2 cellular contexts compared by ENCODE assay signal in the genomic region with DNA sequence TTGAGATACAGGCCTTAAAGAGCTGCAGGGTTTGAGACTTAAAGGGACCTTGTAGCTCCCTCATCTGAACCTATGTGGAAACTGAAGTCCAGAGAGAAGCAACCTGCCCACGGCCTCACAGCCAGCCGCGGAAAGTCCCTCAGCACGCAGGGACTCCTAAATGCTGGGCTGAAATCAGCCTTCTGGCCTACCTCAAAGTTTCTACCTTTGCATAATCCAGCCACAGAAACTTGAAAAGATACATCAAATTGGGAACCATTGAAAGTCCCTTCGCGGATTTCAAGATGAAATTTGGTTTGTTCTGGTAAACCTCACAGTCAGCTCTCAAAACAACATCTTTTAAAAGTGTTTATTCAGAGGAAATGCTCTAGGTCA.
TF ChIP-seq lines count a peak whose summit lies in the region.

No MANE protein-coding gene starts in this region.

TF ChIP-seq in GM12878, 131 proteins besides CTCF, POLR2A, EP300 and RAD21 (continued from another document and continues in another):
- TF ChIP-seq, protein P1, sequence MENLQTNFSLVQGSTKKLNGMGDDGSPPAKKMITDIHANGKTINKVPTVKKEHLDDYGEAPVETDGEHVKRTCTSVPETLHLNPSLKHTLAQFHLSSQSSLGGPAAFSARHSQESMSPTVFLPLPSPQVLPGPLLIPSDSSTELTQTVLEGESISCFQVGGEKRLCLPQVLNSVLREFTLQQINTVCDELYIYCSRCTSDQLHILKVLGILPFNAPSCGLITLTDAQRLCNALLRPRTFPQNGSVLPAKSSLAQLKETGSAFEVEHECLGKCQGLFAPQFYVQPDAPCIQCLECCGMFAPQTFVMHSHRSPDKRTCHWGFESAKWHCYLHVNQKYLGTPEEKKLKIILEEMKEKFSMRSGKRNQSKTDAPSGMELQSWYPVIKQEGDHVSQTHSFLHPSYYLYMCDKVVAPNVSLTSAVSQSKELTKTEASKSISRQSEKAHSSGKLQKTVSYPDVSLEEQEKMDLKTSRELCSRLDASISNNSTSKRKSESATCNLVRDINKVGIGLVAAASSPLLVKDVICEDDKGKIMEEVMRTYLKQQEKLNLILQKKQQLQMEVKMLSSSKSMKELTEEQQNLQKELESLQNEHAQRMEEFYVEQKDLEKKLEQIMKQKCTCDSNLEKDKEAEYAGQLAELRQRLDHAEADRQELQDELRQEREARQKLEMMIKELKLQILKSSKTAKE (IDR thresholded peaks at IDR 0.05; ENCODE audit: low read depth, poor library complexity, severe bottlenecking): peak; percentile 38
- TF ChIP-seq BRCA1 (IDR thresholded peaks at IDR 0.05; ENCODE audit: low read depth, low read length): no peak
- TF ChIP-seq TCF3 (IDR thresholded peaks at IDR 0.05; ENCODE audit: borderline replicate concordance, insufficient read depth, low read depth, low read length): no peak
- no peak for TF ChIP-seq ZNF384 (IDR thresholded peaks at IDR 0.05; ENCODE audit: borderline replicate concordance, low read depth, low read length)
- TF ChIP-seq, protein P2, sequence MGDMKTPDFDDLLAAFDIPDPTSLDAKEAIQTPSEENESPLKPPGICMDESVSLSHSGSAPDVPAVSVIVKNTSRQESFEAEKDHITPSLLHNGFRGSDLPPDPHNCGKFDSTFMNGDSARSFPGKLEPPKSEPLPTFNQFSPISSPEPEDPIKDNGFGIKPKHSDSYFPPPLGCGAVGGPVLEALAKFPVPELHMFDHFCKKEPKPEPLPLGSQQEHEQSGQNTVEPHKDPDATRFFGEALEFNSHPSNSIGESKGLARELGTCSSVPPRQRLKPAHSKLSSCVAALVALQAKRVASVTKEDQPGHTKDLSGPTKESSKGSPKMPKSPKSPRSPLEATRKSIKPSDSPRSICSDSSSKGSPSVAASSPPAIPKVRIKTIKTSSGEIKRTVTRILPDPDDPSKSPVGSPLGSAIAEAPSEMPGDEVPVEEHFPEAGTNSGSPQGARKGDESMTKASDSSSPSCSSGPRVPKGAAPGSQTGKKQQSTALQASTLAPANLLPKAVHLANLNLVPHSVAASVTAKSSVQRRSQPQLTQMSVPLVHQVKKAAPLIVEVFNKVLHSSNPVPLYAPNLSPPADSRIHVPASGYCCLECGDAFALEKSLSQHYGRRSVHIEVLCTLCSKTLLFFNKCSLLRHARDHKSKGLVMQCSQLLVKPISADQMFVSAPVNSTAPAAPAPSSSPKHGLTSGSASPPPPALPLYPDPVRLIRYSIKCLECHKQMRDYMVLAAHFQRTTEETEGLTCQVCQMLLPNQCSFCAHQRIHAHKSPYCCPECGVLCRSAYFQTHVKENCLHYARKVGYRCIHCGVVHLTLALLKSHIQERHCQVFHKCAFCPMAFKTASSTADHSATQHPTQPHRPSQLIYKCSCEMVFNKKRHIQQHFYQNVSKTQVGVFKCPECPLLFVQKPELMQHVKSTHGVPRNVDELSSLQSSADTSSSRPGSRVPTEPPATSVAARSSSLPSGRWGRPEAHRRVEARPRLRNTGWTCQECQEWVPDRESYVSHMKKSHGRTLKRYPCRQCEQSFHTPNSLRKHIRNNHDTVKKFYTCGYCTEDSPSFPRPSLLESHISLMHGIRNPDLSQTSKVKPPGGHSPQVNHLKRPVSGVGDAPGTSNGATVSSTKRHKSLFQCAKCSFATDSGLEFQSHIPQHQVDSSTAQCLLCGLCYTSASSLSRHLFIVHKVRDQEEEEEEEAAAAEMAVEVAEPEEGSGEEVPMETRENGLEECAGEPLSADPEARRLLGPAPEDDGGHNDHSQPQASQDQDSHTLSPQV (IDR thresholded peaks at IDR 0.05): no peak
- TF ChIP-seq, protein P3, sequence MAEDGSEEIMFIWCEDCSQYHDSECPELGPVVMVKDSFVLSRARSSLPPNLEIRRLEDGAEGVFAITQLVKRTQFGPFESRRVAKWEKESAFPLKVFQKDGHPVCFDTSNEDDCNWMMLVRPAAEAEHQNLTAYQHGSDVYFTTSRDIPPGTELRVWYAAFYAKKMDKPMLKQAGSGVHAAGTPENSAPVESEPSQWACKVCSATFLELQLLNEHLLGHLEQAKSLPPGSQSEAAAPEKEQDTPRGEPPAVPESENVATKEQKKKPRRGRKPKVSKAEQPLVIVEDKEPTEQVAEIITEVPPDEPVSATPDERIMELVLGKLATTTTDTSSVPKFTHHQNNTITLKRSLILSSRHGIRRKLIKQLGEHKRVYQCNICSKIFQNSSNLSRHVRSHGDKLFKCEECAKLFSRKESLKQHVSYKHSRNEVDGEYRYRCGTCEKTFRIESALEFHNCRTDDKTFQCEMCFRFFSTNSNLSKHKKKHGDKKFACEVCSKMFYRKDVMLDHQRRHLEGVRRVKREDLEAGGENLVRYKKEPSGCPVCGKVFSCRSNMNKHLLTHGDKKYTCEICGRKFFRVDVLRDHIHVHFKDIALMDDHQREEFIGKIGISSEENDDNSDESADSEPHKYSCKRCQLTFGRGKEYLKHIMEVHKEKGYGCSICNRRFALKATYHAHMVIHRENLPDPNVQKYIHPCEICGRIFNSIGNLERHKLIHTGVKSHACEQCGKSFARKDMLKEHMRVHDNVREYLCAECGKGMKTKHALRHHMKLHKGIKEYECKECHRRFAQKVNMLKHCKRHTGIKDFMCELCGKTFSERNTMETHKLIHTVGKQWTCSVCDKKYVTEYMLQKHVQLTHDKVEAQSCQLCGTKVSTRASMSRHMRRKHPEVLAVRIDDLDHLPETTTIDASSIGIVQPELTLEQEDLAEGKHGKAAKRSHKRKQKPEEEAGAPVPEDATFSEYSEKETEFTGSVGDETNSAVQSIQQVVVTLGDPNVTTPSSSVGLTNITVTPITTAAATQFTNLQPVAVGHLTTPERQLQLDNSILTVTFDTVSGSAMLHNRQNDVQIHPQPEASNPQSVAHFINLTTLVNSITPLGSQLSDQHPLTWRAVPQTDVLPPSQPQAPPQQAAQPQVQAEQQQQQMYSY (CRISPR knock-in tag; IDR thresholded peaks at IDR 0.05): no peak
- peak; percentile 69; the same call in 1 of the 2 replicates for TF ChIP-seq PAX5 (IDR thresholded peaks at IDR 0.05; ENCODE audit: borderline replicate concordance, low read depth, low read length)
- TF ChIP-seq, protein P4, sequence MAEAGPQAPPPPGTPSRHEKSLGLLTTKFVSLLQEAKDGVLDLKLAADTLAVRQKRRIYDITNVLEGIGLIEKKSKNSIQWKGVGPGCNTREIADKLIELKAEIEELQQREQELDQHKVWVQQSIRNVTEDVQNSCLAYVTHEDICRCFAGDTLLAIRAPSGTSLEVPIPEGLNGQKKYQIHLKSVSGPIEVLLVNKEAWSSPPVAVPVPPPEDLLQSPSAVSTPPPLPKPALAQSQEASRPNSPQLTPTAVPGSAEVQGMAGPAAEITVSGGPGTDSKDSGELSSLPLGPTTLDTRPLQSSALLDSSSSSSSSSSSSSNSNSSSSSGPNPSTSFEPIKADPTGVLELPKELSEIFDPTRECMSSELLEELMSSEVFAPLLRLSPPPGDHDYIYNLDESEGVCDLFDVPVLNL (IDR thresholded peaks at IDR 0.05; ENCODE audit: low read depth, low read length): no peak
- peak; percentile 96 for TF ChIP-seq POU2F2 (IDR thresholded peaks at IDR 0.05; ENCODE audit: borderline replicate concordance, low read depth, low read length)
- TF ChIP-seq TBL1XR1 (IDR thresholded peaks at IDR 0.05; ENCODE audit: low read depth, low read length): 0 out of 2 replicates have a peak, but pooled peaks have one; percentile 30
- TF ChIP-seq BHLHE40 (IDR thresholded peaks at IDR 0.05; ENCODE audit: borderline replicate concordance in 1 of 2, low read depth in 2 of 2, low read length in 1 of 2): peak; percentile 49 to 57
- no peak for TF ChIP-seq ASH2L (IDR thresholded peaks at IDR 0.05; ENCODE audit: borderline replicate concordance, low read depth)
- TF ChIP-seq KDM1A (IDR thresholded peaks at IDR 0.05; ENCODE audit: borderline replicate concordance): no peak
- TF ChIP-seq ZZZ3 (IDR thresholded peaks at IDR 0.05; ENCODE audit: control insufficient read depth, insufficient read length, low read depth): no peak

TF ChIP-seq in SK-N-SH, 30 proteins besides CTCF, POLR2A, EP300 and RAD21 (continued from another document):
- TF ChIP-seq FOXJ3 (CRISPR knock-in tag; IDR thresholded peaks at IDR 0.05) (no peak), NRF1 (IDR thresholded peaks at IDR 0.05; ENCODE audit: low read depth, low read length) (no peak)
- TF ChIP-seq, protein P5, sequence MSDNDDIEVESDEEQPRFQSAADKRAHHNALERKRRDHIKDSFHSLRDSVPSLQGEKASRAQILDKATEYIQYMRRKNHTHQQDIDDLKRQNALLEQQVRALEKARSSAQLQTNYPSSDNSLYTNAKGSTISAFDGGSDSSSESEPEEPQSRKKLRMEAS (IDR thresholded peaks at IDR 0.05; ENCODE audit: low read depth): no peak
